Comparison of ENCODE assay signal across 14 cellular contexts in genomic region chr6:154371337-154371736, GRCh38.
"Had no signal": no experiment of that assay in that cellular context is flagged by ENCODE, and none has a peak within 500 bp of the region (broad histone marks: within the 10 kb centered on the region; RNA-seq: fewer than 3 reads in every experiment).

No MANE protein-coding gene starts in this region.

- H3K27ac ChIP-seq: brain microvascular endothelial cell, sigmoid colon, suprapubic skin had no signal

- H3K36me3 Mint-ChIP-seq: activated naive CD8-positive, alpha-beta T cell treated with anti-CD3 and anti-CD28 coated beads for 36 hours; naive thymus-derived CD8-positive, alpha-beta T cell; type B pancreatic cell had no signal

- H3K4me3 ChIP-seq: mucosa of descending colon, sigmoid colon, suprapubic skin had no signal

- H3K4me3 Mint-ChIP-seq: activated naive CD8-positive, alpha-beta T cell treated with anti-CD3 and anti-CD28 coated beads for 36 hours; activated T-cell treated with anti-CD3 and anti-CD28 coated beads, Interleukin-2, amount 50 U/mL, for 4 hours; type B pancreatic cell had no signal

- H3K36me3 ChIP-seq: brain microvascular endothelial cell, sigmoid colon, suprapubic skin had no signal

- H3K27me3 ChIP-seq: brain microvascular endothelial cell, sigmoid colon, suprapubic skin had no signal

- H3K27ac Mint-ChIP-seq: activated naive CD8-positive, alpha-beta T cell treated with anti-CD3 and anti-CD28 coated beads for 36 hours; type B pancreatic cell had no signal

- DNase-seq: activated CD4-positive, alpha-beta T cell treated with anti-CD3 and anti-CD28 coated beads, Interleukin-2, amount 50 U/mL, for 4 hours; activated CD4-positive, CD25-positive, alpha-beta regulatory T cell treated with anti-CD3 and anti-CD28 coated beads, Interleukin-2, amount 50 U/mL, for 72 hours; activated effector memory CD4-positive, alpha-beta T cell treated with anti-CD3 and anti-CD28 coated beads, Interleukin-2, amount 50 U/mL, for 16 hours; activated naive CD8-positive, alpha-beta T cell treated with anti-CD3 and anti-CD28 coated beads for 36 hours; activated T-cell treated with anti-CD3 and anti-CD28 coated beads, Interleukin-2, amount 50 U/mL, for 4 hours; brain microvascular endothelial cell; mucosa of descending colon; sigmoid colon; stimulated activated CD4-positive, alpha-beta T cell treated with anti-CD3 and anti-CD28 coated beads, Interleukin-12 subunit alpha, Interleukin-12 subunit beta, amount 100 ng/mL, for 4 hours; stimulated activated CD4-positive, alpha-beta T cell treated with anti-CD3 and anti-CD28 coated beads, Interleukin-2, amount 100 ng/mL, for 48 hours; stimulated activated naive CD8-positive, alpha-beta T cell treated with anti-CD3 and anti-CD28 coated beads, Interleukin-15, Interleukin-2, amounts not matched to agents 100 U/mL and 50 U/mL, for 24 hours had no signal

- H3K27me3 Mint-ChIP-seq: activated naive CD8-positive, alpha-beta T cell treated with anti-CD3 and anti-CD28 coated beads for 36 hours; type B pancreatic cell had no signal

- H3K9me3 Mint-ChIP-seq: activated naive CD8-positive, alpha-beta T cell treated with anti-CD3 and anti-CD28 coated beads for 36 hours; activated T-cell treated with anti-CD3 and anti-CD28 coated beads, Interleukin-2, amount 50 U/mL, for 4 hours; naive thymus-derived CD8-positive, alpha-beta T cell; type B pancreatic cell had no signal

- H3K9me3 ChIP-seq: mucosa of descending colon, sigmoid colon, suprapubic skin had no signal

- ATAC-seq: activated T-cell treated with anti-CD3 and anti-CD28 coated beads, Interleukin-2, amount 50 U/mL, for 4 hours; naive thymus-derived CD8-positive, alpha-beta T cell; stimulated activated naive CD8-positive, alpha-beta T cell treated with anti-CD3 and anti-CD28 coated beads, Interleukin-15, Interleukin-2, amounts not matched to agents 100 U/mL and 50 U/mL, for 24 hours had no signal

- H3K4me1 ChIP-seq: sigmoid colon had no signal
